18 cellular contexts compared by ENCODE assay signal in the genomic region with DNA sequence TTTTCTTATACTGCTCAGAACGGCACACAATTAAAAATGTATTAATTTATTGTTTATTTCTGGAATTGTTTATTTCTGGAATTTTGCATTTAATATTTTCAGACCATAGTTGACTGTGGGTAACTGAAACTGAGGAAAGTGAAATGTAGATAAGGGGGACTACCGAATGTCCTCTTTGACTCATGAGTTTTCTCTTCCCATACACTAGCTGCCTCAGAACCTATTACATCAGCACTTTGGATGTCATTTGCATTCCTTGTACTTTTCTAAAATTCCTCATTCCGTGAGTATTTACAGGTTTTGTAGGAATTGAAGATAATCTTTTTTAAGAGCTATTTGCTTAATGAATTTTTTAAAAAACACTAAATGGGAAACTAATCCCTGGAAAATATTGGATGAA. TPM values are rescaled to one million over a fixed set of nuclear protein-coding genes. Genes with fewer than 3 reads are reported as not detected.
DNase-seq lines count a peak whose midpoint lies in the region; ATAC-seq and TF ChIP-seq lines count a peak whose summit lies in the region.
"Had no signal": no experiment of that assay in that cellular context is flagged by ENCODE, and none has a peak within 500 bp of the region (broad histone marks: within the 10 kb centered on the region; RNA-seq: fewer than 3 reads in every experiment).

No MANE protein-coding gene starts in this region.

- H3K27ac ChIP-seq in A673 (ENCODE audit: low read depth, low read length, poor library complexity, severe bottlenecking) = peak overlapping the region; percentile 14
- no peak overlapping the region for H3K27ac ChIP-seq in fibroblast of lung (ENCODE audit: insufficient read depth, low read length)
- H3K27ac ChIP-seq: adrenal gland, dorsolateral prefrontal cortex, PC-9 had no signal

- H3K4me1 ChIP-seq in A673 (ENCODE audit: insufficient read depth, low read length, poor library complexity, severe bottlenecking) = peaks cover 66% of the 10 kb centered on the region
- H3K4me1 ChIP-seq in fibroblast of lung (ENCODE audit: control insufficient read depth, extremely low read depth, insufficient read depth, low read length) = peaks cover 4% of the 10 kb centered on the region

- intact Hi-C loops in A673 (cut with micrococcal nuclease; ENCODE audit: unreplicated experiment) = no loop called here
- intact Hi-C loops in activated naive CD4-positive, alpha-beta T cell treated with anti-CD3 and anti-CD28 coated beads for 36 hours (cut with micrococcal nuclease) = no loop called here

- no peaks in the 10 kb centered on the region for H3K36me3 Mint-ChIP-seq in activated naive CD4-positive, alpha-beta T cell treated with anti-CD3 and anti-CD28 coated beads for 36 hours (ENCODE audit: low read depth)
- no peaks in the 10 kb centered on the region for H3K36me3 Mint-ChIP-seq in activated naive CD8-positive, alpha-beta T cell treated with anti-CD3 and anti-CD28 coated beads for 36 hours
- H3K36me3 Mint-ChIP-seq: activated CD4-positive, alpha-beta memory T cell treated with anti-CD3 and anti-CD28 coated beads for 36 hours had no signal

- peaks cover 2% of the 10 kb centered on the region for H3K27me3 Mint-ChIP-seq in activated naive CD4-positive, alpha-beta T cell treated with anti-CD3 and anti-CD28 coated beads for 36 hours (ENCODE audit: low read depth)
- peaks cover 10% of the 10 kb centered on the region for H3K27me3 Mint-ChIP-seq in activated naive CD8-positive, alpha-beta T cell treated with anti-CD3 and anti-CD28 coated beads for 36 hours

- no peak overlapping the region for H3K4me3 ChIP-seq in A673 (ENCODE audit: low read depth, low read length, poor library complexity, severe bottlenecking)
- H3K4me3 ChIP-seq in fibroblast of lung (replicated peaks in 1 of 4; ENCODE audit: control extremely low read depth in 1 of 4, insufficient read depth in 1 of 4, low read depth in 3 of 4, low read length in 4 of 4) = no peak overlapping the region
- H3K4me3 ChIP-seq: adrenal gland, dorsolateral prefrontal cortex, PC-9 had no signal

- no peak overlapping the region for H2AFZ ChIP-seq in fibroblast of lung (ENCODE audit: low read length)
- H2AFZ ChIP-seq: PC-9 had no signal

- DNase-seq in A673 (ENCODE audit: low spot score) (no peak), NCI-H226 (peak; percentile 71), fibroblast of lung (ENCODE audit: low read depth in 2 of 2) (peak; percentile 36 to 86), kidney glomerular epithelial cell (lab: John Stamatoyannopoulos, UW) (no peak)
- DNase-seq in activated naive CD4-positive, alpha-beta T cell treated with anti-CD3 and anti-CD28 coated beads for 36 hours = no peak
- DNase-seq in activated naive CD8-positive, alpha-beta T cell treated with anti-CD3 and anti-CD28 coated beads for 36 hours = no peak
- DNase-seq: activated CD4-positive, alpha-beta memory T cell treated with anti-CD3 and anti-CD28 coated beads for 36 hours; activated T-cell treated with anti-CD3 and anti-CD28 coated beads, Interleukin-2, amount 50 U/mL, for 72 hours; adrenal gland; dorsolateral prefrontal cortex; hypothalamus; left cardiac atrium; NCI-H510A treated with DMSO at 0.1 percent for 48 hours; PC-9; stimulated activated naive CD4-positive, alpha-beta T cell had no signal

- ATAC-seq in GM18868 (IDR thresholded peaks at IDR 0.05; ENCODE audit: unreplicated experiment) (peak; percentile 39), HG03354 (IDR thresholded peaks at IDR 0.05; ENCODE audit: poor library complexity, severe bottlenecking, unreplicated experiment) (no peak)
- ATAC-seq: activated T-cell treated with anti-CD3 and anti-CD28 coated beads, Interleukin-2, amount 50 U/mL, for 72 hours; esophagus mucosa had no signal

- POLR2A ChIA-PET in A673 (lab: Charles Lee; ENCODE audit: low non-redundant PET) = no interaction called here

- H3K36me3 ChIP-seq in A673 (ENCODE audit: insufficient read depth, low read length, poor library complexity, severe bottlenecking) (no peaks in the 10 kb centered on the region), fibroblast of lung (ENCODE audit: control insufficient read depth, insufficient read depth, low read length) (no peaks in the 10 kb centered on the region)
- H3K36me3 ChIP-seq: adrenal gland had no signal

- H3K9ac ChIP-seq in fibroblast of lung (ENCODE audit: insufficient read depth, low read length) = no peak overlapping the region

- no peak overlapping the region for H3K27ac Mint-ChIP-seq in activated naive CD4-positive, alpha-beta T cell treated with anti-CD3 and anti-CD28 coated beads for 36 hours
- no peak overlapping the region for H3K27ac Mint-ChIP-seq in activated naive CD8-positive, alpha-beta T cell treated with anti-CD3 and anti-CD28 coated beads for 36 hours
- H3K27ac Mint-ChIP-seq: activated CD4-positive, alpha-beta memory T cell treated with anti-CD3 and anti-CD28 coated beads for 36 hours; activated T-cell treated with anti-CD3 and anti-CD28 coated beads, Interleukin-2, amount 50 U/mL, for 72 hours had no signal

- H3K9me3 Mint-ChIP-seq in activated naive CD4-positive, alpha-beta T cell treated with anti-CD3 and anti-CD28 coated beads for 36 hours = no peaks in the 10 kb centered on the region
- no peaks in the 10 kb centered on the region for H3K9me3 Mint-ChIP-seq in activated naive CD8-positive, alpha-beta T cell treated with anti-CD3 and anti-CD28 coated beads for 36 hours
- H3K9me3 Mint-ChIP-seq: activated CD4-positive, alpha-beta memory T cell treated with anti-CD3 and anti-CD28 coated beads for 36 hours; activated T-cell treated with anti-CD3 and anti-CD28 coated beads, Interleukin-2, amount 50 U/mL, for 72 hours had no signal

- CTCF ChIA-PET in A673 (lab: Charles Lee) = no interaction called here
- CTCF ChIA-PET in activated naive CD4-positive, alpha-beta T cell treated with anti-CD3 and anti-CD28 coated beads for 36 hours (lab: Charles Lee) = no interaction called here

- H3K4me2 ChIP-seq in fibroblast of lung (ENCODE audit: extremely low read depth, insufficient read depth, low read length) = peak overlapping the region; percentile 3
- H3K4me2 ChIP-seq: PC-9 had no signal

- H3K9me3 ChIP-seq in A673 (ENCODE audit: low read depth, low read length, poor library complexity, severe bottlenecking) = no peaks in the 10 kb centered on the region
- no peaks in the 10 kb centered on the region for H3K9me3 ChIP-seq in fibroblast of lung (ENCODE audit: control insufficient read depth, insufficient read depth, low read depth, low read length)
- H3K9me3 ChIP-seq: adrenal gland had no signal

- H3K4me3 Mint-ChIP-seq in activated naive CD4-positive, alpha-beta T cell treated with anti-CD3 and anti-CD28 coated beads for 36 hours = no peak overlapping the region
- no peak overlapping the region for H3K4me3 Mint-ChIP-seq in activated naive CD8-positive, alpha-beta T cell treated with anti-CD3 and anti-CD28 coated beads for 36 hours
- H3K4me3 Mint-ChIP-seq: activated CD4-positive, alpha-beta memory T cell treated with anti-CD3 and anti-CD28 coated beads for 36 hours; activated T-cell treated with anti-CD3 and anti-CD28 coated beads, Interleukin-2, amount 50 U/mL, for 72 hours had no signal

- no peaks in the 10 kb centered on the region for H4K20me1 ChIP-seq in fibroblast of lung (ENCODE audit: control insufficient read depth, extremely low read depth, insufficient read depth, low read length)

- H3K4me1 Mint-ChIP-seq in activated naive CD4-positive, alpha-beta T cell treated with anti-CD3 and anti-CD28 coated beads for 36 hours (ENCODE audit: low read depth) = no peaks in the 10 kb centered on the region
- H3K4me1 Mint-ChIP-seq in activated naive CD8-positive, alpha-beta T cell treated with anti-CD3 and anti-CD28 coated beads for 36 hours = no peaks in the 10 kb centered on the region

- no peak for TF ChIP-seq CTCF in A673 (conservative IDR thresholded peaks at IDR 0.05; ENCODE audit: low read depth, low read length)
- no peak for TF ChIP-seq CTCF in fibroblast of lung (conservative IDR thresholded peaks at IDR 0.05 in 1 of 2, IDR thresholded peaks at IDR 0.05 in 1 of 2; ENCODE audit: low read depth in 1 of 2, low read length in 2 of 2)

- H3K27me3 ChIP-seq in A673 (replicated peaks; ENCODE audit: insufficient read depth, low read depth, low read length, poor library complexity) (no peaks in the 10 kb centered on the region), fibroblast of lung (ENCODE audit: control insufficient read depth, insufficient read depth, low read length) (no peaks in the 10 kb centered on the region)
- H3K27me3 ChIP-seq: adrenal gland, dorsolateral prefrontal cortex had no signal

- no TSS peak for BruUV-seq in A673 (replicated peaks; lab: Mats Ljungman, UMichigan)

- H3K79me2 ChIP-seq in fibroblast of lung (ENCODE audit: control insufficient read depth, insufficient read depth, low read length) = peaks cover 28% of the 10 kb centered on the region

RNA-seq across cellular contexts. Expression of a gene that starts 29.8 kb away (rescaled TPM):
- total RNA-seq in A673 (2021) (18.7 and 21.7 TPM in 2 replicates), fibroblast of lung (8.5 and 10.1 TPM in 2 replicates)
- polyA plus RNA-seq in fibroblast of lung = 7.2 and 8.2 TPM in 2 replicates
- polyA plus RNA-seq in fibroblast of lung (2012) = 3.0 and 3.3 TPM in 2 replicates
- 6.0 and 10.0 TPM in 2 replicates for polyA minus RNA-seq in fibroblast of lung (ENCODE audit: low replicate concordance)
- total RNA-seq in activated naive CD4-positive, alpha-beta T cell treated with anti-CD3 and anti-CD28 coated beads for 36 hours = not detected
- total RNA-seq in activated naive CD8-positive, alpha-beta T cell treated with anti-CD3 and anti-CD28 coated beads for 36 hours = under 1 TPM; 0.10 to 0.20 TPM

Comparison
In these comparisons a context has a peak if more than half of its experiments do, and no peak if none do; other contexts are left out.
1. DNase-seq: peak in NCI-H226 (single experiment) and fibroblast of lung (2 of 2); none in A673 (single experiment), activated naive CD4-positive, alpha-beta T cell treated with anti-CD3 and anti-CD28 coated beads for 36 hours (single experiment), kidney glomerular epithelial cell (single experiment) and activated naive CD8-positive, alpha-beta T cell treated with anti-CD3 and anti-CD28 coated beads for 36 hours (single experiment).